In the genomic region with DNA sequence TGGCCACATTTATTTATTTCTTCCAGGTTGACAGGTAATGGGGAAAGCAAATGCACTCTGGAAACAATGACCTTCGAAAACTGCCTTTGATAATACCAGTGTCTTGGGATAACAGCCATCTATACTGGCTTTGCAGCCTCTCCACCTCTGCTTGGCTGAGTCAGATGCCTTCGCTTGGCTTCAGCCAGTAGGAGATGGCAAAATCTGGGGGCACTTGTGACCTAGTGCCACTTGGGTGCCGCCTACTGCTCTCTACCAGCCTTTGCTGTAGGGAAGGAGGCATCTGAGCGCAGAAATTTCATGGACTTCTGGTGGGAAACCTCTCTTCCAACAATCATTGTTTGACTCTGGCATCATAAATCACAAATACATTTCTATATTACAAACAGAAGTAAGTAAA, we compare ENCODE assay signal across 13 cellular contexts. TPM values are rescaled to one million over a fixed set of nuclear protein-coding genes. Genes with fewer than 3 reads are reported as not detected.
DNase-seq lines count a peak whose midpoint lies in the region; ATAC-seq lines count a peak whose summit lies in the region.
"Had no signal": no experiment of that assay in that cellular context is flagged by ENCODE, and none has a peak within 500 bp of the region (broad histone marks: within the 10 kb centered on the region; RNA-seq: fewer than 3 reads in every experiment).

No MANE protein-coding gene starts in this region.

- in situ Hi-C loops in G401 (cut with HindIII; ENCODE audit: low sequenced_read_pairs), result no loop called here

- H3K36me3 ChIP-seq in effector memory CD4-positive, alpha-beta T cell (ENCODE audit: control insufficient read depth, insufficient read depth, low read length), result peaks cover 5% of the 10 kb centered on the region
- H3K36me3 ChIP-seq: cardiac muscle cell, sigmoid colon had no signal

- H3K4me3 ChIP-seq in effector memory CD4-positive, alpha-beta T cell (ENCODE audit: insufficient read depth, low read depth, low read length, poor library complexity, severe bottlenecking), result peak overlapping the region; percentile 58
- H3K4me3 ChIP-seq: cardiac muscle cell, sigmoid colon had no signal

- peak overlapping the region; percentile 90 for H3K27ac ChIP-seq in effector memory CD4-positive, alpha-beta T cell (ENCODE audit: insufficient read depth, low read length, poor library complexity, severe bottlenecking)
- H3K27ac ChIP-seq: 22Rv1, cardiac muscle cell, sigmoid colon had no signal

- no peaks in the 10 kb centered on the region for H3K27me3 ChIP-seq in effector memory CD4-positive, alpha-beta T cell (replicated peaks; ENCODE audit: control insufficient read depth, insufficient read depth, low read length, poor library complexity, severe bottlenecking)
- H3K27me3 ChIP-seq: cardiac muscle cell, sigmoid colon had no signal

- no peak for DNase-seq in activated CD4-positive, CD25-positive, alpha-beta regulatory T cell treated with anti-CD3 and anti-CD28 coated beads, Interleukin-2, amount 50 U/mL, for 72 hours
- DNase-seq in activated CD8-positive, alpha-beta memory T cell treated with anti-CD3 and anti-CD28 coated beads, Interleukin-2, amount 50 U/mL, for 1 hour (ENCODE audit: extremely low read depth), result peak; percentile 53
- DNase-seq in effector memory CD4-positive, alpha-beta T cell, result peak; percentile 44 to 57 (median 55)
- DNase-seq in stimulated activated naive CD8-positive, alpha-beta T cell treated with anti-CD3 and anti-CD28 coated beads, Interleukin-15, Interleukin-2, amounts not matched to agents 100 U/mL and 50 U/mL, for 24 hours, result peak; percentile 67
- DNase-seq in G401 (ENCODE audit: low spot score) (no peak), NCI-H2171 treated with DMSO at 0.1 percent for 48 hours (lab: John Stamatoyannopoulos, UW) (no peak), NCI-H1092 (lab: John Stamatoyannopoulos, UW) (no peak)
- DNase-seq: NCI-H446 treated with DMSO at 0.1 percent for 48 hours, Right ventricle myocardium superior, sigmoid colon had no signal

- ATAC-seq in activated CD4-positive, CD25-positive, alpha-beta regulatory T cell treated with anti-CD3 and anti-CD28 coated beads, Interleukin-2, amount 50 U/mL, for 24 hours, result peak; percentile 36 to 50
- peak; percentile 63 for ATAC-seq in stimulated activated naive CD8-positive, alpha-beta T cell treated with anti-CD3 and anti-CD28 coated beads, Interleukin-15, Interleukin-2, amounts not matched to agents 100 U/mL and 50 U/mL, for 24 hours

- peaks cover 29% of the 10 kb centered on the region for H3K4me1 ChIP-seq in effector memory CD4-positive, alpha-beta T cell (ENCODE audit: control insufficient read depth, insufficient read depth, low read length, poor library complexity, severe bottlenecking)
- H3K4me1 ChIP-seq: sigmoid colon had no signal

- H3K9me3 ChIP-seq in effector memory CD4-positive, alpha-beta T cell (ENCODE audit: control insufficient read depth, low read length), result no peaks in the 10 kb centered on the region
- H3K9me3 ChIP-seq: sigmoid colon had no signal

RNA-seq across cellular contexts. Expression of gene FYB1, which starts 21.8 kb away (rescaled TPM):
- not detected in 2 replicates for total RNA-seq in G401 (2014; rRNA removed; shearing (Covaris generic))
- total RNA-seq: cardiac muscle cell had no signal

Comparison
In these comparisons a context has a peak if more than half of its experiments do, and no peak if none do; other contexts are left out.
1. DNase-seq: peak in activated CD8-positive, alpha-beta memory T cell treated with anti-CD3 and anti-CD28 coated beads, Interleukin-2, amount 50 U/mL, for 1 hour (single experiment), effector memory CD4-positive, alpha-beta T cell (3 of 3) and stimulated activated naive CD8-positive, alpha-beta T cell treated with anti-CD3 and anti-CD28 coated beads, Interleukin-15, Interleukin-2, amounts not matched to agents 100 U/mL and 50 U/mL, for 24 hours (single experiment); none in activated CD4-positive, CD25-positive, alpha-beta regulatory T cell treated with anti-CD3 and anti-CD28 coated beads, Interleukin-2, amount 50 U/mL, for 72 hours (single experiment), G401 (single experiment), NCI-H2171 treated with DMSO at 0.1 percent for 48 hours (single experiment) and NCI-H1092 (single experiment).